In genomic region chrX:139972113-139972512, GRCh38 we compare ENCODE assay signal across 11 cellular contexts. TPM values are rescaled to one million over a fixed set of nuclear protein-coding genes. Genes with fewer than 3 reads are reported as not detected.
"Had no signal": no experiment of that assay in that cellular context is flagged by ENCODE, and none has a peak within 500 bp of the region (broad histone marks: within the 10 kb centered on the region; RNA-seq: fewer than 3 reads in every experiment).

No MANE protein-coding gene starts in this region.

- H3K4me1 ChIP-seq: HAP-1 had no signal

- H3K4me3 ChIP-seq: HAP-1 had no signal

- H3K4me3 Mint-ChIP-seq: IgD-negative memory B cell had no signal

- H3K9me3 ChIP-seq: HAP-1 had no signal

- H3K9ac ChIP-seq: GM23248 had no signal

- ATAC-seq: HCT116 had no signal

- FAIRE-seq: HTR-8/SVneo had no signal

- H2AFZ ChIP-seq: GM23248 had no signal

- H3K9me3 Mint-ChIP-seq: HFFc6 had no signal

- H3K27ac ChIP-seq: GM23248 had no signal

- DNase-seq: GM23248, GOT3, H7, HFFc6, KG1 had no signal

- H3K36me3 Mint-ChIP-seq: IgD-negative memory B cell had no signal

- H3K27ac Mint-ChIP-seq: HFFc6, IgD-negative memory B cell had no signal

- H3K36me3 ChIP-seq: HAP-1 had no signal

RNA-seq across cellular contexts. Expression of gene CXorf66, which starts 6.8 kb away (rescaled TPM):
- total RNA-seq: GM23248, H4, H7, HFFc6, HT-29 had no signal
- polyA plus RNA-seq: GM23248, IgD-negative memory B cell had no signal
